1 cellular context compared by ENCODE assay signal in genomic region chr10:27504007-27504890, GRCh38.
TF ChIP-seq lines count a peak whose summit lies in the region.

RAB18 (plus strand) TSS chr10:27504304; CDS start chr10:27504370, 66 bp downstream.

TF ChIP-seq in HepG2, 621 proteins besides CTCF, POLR2A, EP300 and RAD21 (continued from another document and continues in another):
- TF ChIP-seq PREB (CRISPR knock-in tag; IDR thresholded peaks at IDR 0.05) = no peak
- TF ChIP-seq BORCS8-MEF2B (CRISPR knock-in tag; IDR thresholded peaks at IDR 0.05) = 0 out of 2 replicates have a peak, but pooled peaks have one; percentile 69
- TF ChIP-seq E2F1 (CRISPR knock-in tag; IDR thresholded peaks at IDR 0.05) = peak; percentile 35; the same call in 1 of the 2 replicates
- no peak for TF ChIP-seq ZNF451 (CRISPR knock-in tag; IDR thresholded peaks at IDR 0.05)
- 0 out of 2 replicates have a peak, but pooled peaks have one; percentile 43 for TF ChIP-seq PAWR (CRISPR knock-in tag; IDR thresholded peaks at IDR 0.05; ENCODE audit: borderline replicate concordance)
- peak; percentile 10; the same call in 1 of the 2 replicates for TF ChIP-seq CEBPG (CRISPR knock-in tag; IDR thresholded peaks at IDR 0.05)
- peak; percentile 73 for TF ChIP-seq CBFB (CRISPR knock-in tag; IDR thresholded peaks at IDR 0.05)
- no peak for TF ChIP-seq HNF4G (IDR thresholded peaks at IDR 0.05; ENCODE audit: borderline replicate concordance, low read depth, low read length)
- no peak for TF ChIP-seq HNF4G (CRISPR knock-in tag; IDR thresholded peaks at IDR 0.05; ENCODE audit: borderline replicate concordance, low read depth)
- peak; percentile 31 for TF ChIP-seq ZNF264 (CRISPR knock-in tag; IDR thresholded peaks at IDR 0.05)
- TF ChIP-seq ZNF101 (CRISPR knock-in tag; IDR thresholded peaks at IDR 0.05; ENCODE audit: borderline replicate concordance, low read depth) = 0 out of 2 replicates have a peak, but pooled peaks have one; percentile 29
- TF ChIP-seq SETDB1 (CRISPR knock-in tag; IDR thresholded peaks at IDR 0.05; ENCODE audit: borderline replicate concordance) = no peak
- no peak for TF ChIP-seq TRAFD1 (CRISPR knock-in tag; IDR thresholded peaks at IDR 0.05; ENCODE audit: borderline replicate concordance)
- peak; percentile 55; the same call in 1 of the 2 replicates for TF ChIP-seq ZNF770 (CRISPR knock-in tag; IDR thresholded peaks at IDR 0.05)
- TF ChIP-seq ZNF7 (CRISPR knock-in tag; IDR thresholded peaks at IDR 0.05) = no peak
- no peak for TF ChIP-seq ZNF576 (CRISPR knock-in tag; IDR thresholded peaks at IDR 0.05)
- no peak for TF ChIP-seq ZNF281 (CRISPR knock-in tag; IDR thresholded peaks at IDR 0.05; ENCODE audit: borderline replicate concordance)
- peak; percentile 52 for TF ChIP-seq NKX3-1 (CRISPR knock-in tag; IDR thresholded peaks at IDR 0.05)
- peak; percentile 66 for TF ChIP-seq ZNF747 (CRISPR knock-in tag; IDR thresholded peaks at IDR 0.05; ENCODE audit: borderline replicate concordance)
- TF ChIP-seq NR2F6 (IDR thresholded peaks at IDR 0.05) = peak; percentile 38; the same call in 1 of the 2 replicates
- peak; percentile 36; the same call in 1 of the 2 replicates for TF ChIP-seq NR2F6 (CRISPR knock-in tag; IDR thresholded peaks at IDR 0.05)
- TF ChIP-seq ZNF317 (CRISPR knock-in tag; IDR thresholded peaks at IDR 0.05) = peak; percentile 78
- TF ChIP-seq ZSCAN29 (CRISPR knock-in tag; conservative IDR thresholded peaks at IDR 0.05) = peak; percentile 75; the same call in 1 of the 2 replicates
- 0 out of 2 replicates have a peak, but pooled peaks have one; percentile 47 for TF ChIP-seq MIXL1 (CRISPR knock-in tag; IDR thresholded peaks at IDR 0.05)
- no peak for TF ChIP-seq ZBTB7B (CRISPR knock-in tag; IDR thresholded peaks at IDR 0.05)
- peak; percentile 12; the same call in 1 of the 2 replicates for TF ChIP-seq ISL2 (CRISPR knock-in tag; IDR thresholded peaks at IDR 0.05)
- 0 out of 2 replicates have a peak, but pooled peaks have one; percentile 71 for TF ChIP-seq SIN3A (IDR thresholded peaks at IDR 0.05; ENCODE audit: borderline replicate concordance, low read depth, low read length)
- TF ChIP-seq NFYC (CRISPR knock-in tag; IDR thresholded peaks at IDR 0.05) = 0 out of 2 replicates have a peak, but pooled peaks have one; percentile 27
- peak; percentile 35; the same call in 1 of the 2 replicates for TF ChIP-seq MIER3 (CRISPR knock-in tag; IDR thresholded peaks at IDR 0.05; ENCODE audit: borderline replicate concordance)
- peak; percentile 82; the same call in 1 of the 2 replicates for TF ChIP-seq ZZZ3 (CRISPR knock-in tag; IDR thresholded peaks at IDR 0.05; ENCODE audit: borderline replicate concordance)
- TF ChIP-seq DRAP1 (CRISPR knock-in tag; IDR thresholded peaks at IDR 0.05) = peak; percentile 73
- TF ChIP-seq ZUFSP (CRISPR knock-in tag; IDR thresholded peaks at IDR 0.05; ENCODE audit: borderline replicate concordance) = no peak
- no peak for TF ChIP-seq TSC22D2 (CRISPR knock-in tag; IDR thresholded peaks at IDR 0.05; ENCODE audit: borderline replicate concordance)
- TF ChIP-seq STAG1 (CRISPR knock-in tag; IDR thresholded peaks at IDR 0.05) = no peak
- peak; percentile 40; the same call in 1 of the 2 replicates for TF ChIP-seq ZKSCAN1 (IDR thresholded peaks at IDR 0.05; ENCODE audit: low read length)
- TF ChIP-seq RFXANK (CRISPR knock-in tag; IDR thresholded peaks at IDR 0.05) = no peak; the same call in 1 of the 2 replicates
- peak; percentile 62 for TF ChIP-seq YY1 (IDR thresholded peaks at IDR 0.05; ENCODE audit: insufficient read depth, insufficient replicate concordance, low read depth, low read length)
- TF ChIP-seq HINFP (CRISPR knock-in tag; IDR thresholded peaks at IDR 0.05; ENCODE audit: low read depth) = peak; percentile 80; the same call in 1 of the 2 replicates
- peak; percentile 61; the same call in 1 of the 2 replicates for TF ChIP-seq GATAD2A (CRISPR knock-in tag; IDR thresholded peaks at IDR 0.05)
- TF ChIP-seq CHCHD3 (CRISPR knock-in tag; IDR thresholded peaks at IDR 0.05) = no peak
- TF ChIP-seq POGZ (CRISPR knock-in tag; IDR thresholded peaks at IDR 0.05) = peak; percentile 99
- TF ChIP-seq PAF1 (CRISPR knock-in tag; IDR thresholded peaks at IDR 0.05) = no peak
- peak; percentile 67; the same call in 1 of the 2 replicates for TF ChIP-seq ZNF160 (CRISPR knock-in tag; IDR thresholded peaks at IDR 0.05)
- TF ChIP-seq ZNF557 (CRISPR knock-in tag; IDR thresholded peaks at IDR 0.05) = peak; percentile 87; the same call in 1 of the 2 replicates
- no peak; the same call in 1 of the 2 replicates for TF ChIP-seq ZMAT3 (CRISPR knock-in tag; conservative IDR thresholded peaks at IDR 0.05)
- no peak for TF ChIP-seq ZNF589 (CRISPR knock-in tag; conservative IDR thresholded peaks at IDR 0.05)
- TF ChIP-seq KDM5A (IDR thresholded peaks at IDR 0.05; ENCODE audit: borderline replicate concordance, low read length) = peak; percentile 78; the same call in 1 of the 2 replicates
- peak; percentile 61 for TF ChIP-seq ZBTB14 (CRISPR knock-in tag; IDR thresholded peaks at IDR 0.05)
- TF ChIP-seq MXD1 (CRISPR knock-in tag; IDR thresholded peaks at IDR 0.05) = peak; percentile 69
- TF ChIP-seq SP1 (IDR thresholded peaks at IDR 0.05) = no peak
- TF ChIP-seq SP1 (CRISPR knock-in tag; IDR thresholded peaks at IDR 0.05) = peak; percentile 82
- TF ChIP-seq ZNF3 (CRISPR knock-in tag; IDR thresholded peaks at IDR 0.05) = no peak
- TF ChIP-seq ZC3H13 (CRISPR knock-in tag; IDR thresholded peaks at IDR 0.05) = no peak
- peak; percentile 31; the same call in 1 of the 2 replicates for TF ChIP-seq ZNF543 (CRISPR knock-in tag; IDR thresholded peaks at IDR 0.05)
- peak; percentile 84; the same call in 1 of the 2 replicates for TF ChIP-seq ZNF256 (CRISPR knock-in tag; conservative IDR thresholded peaks at IDR 0.05)
- no peak for TF ChIP-seq EZH2 (conservative IDR thresholded peaks at IDR 0.05; ENCODE audit: low read depth, low read length)
- peak; percentile 54; the same call in 1 of the 2 replicates for TF ChIP-seq ZNF33B (CRISPR knock-in tag; IDR thresholded peaks at IDR 0.05)
- TF ChIP-seq ZNF17 (CRISPR knock-in tag; IDR thresholded peaks at IDR 0.05) = 0 out of 2 replicates have a peak, but pooled peaks have one; percentile 42
- peak; percentile 93 for TF ChIP-seq SRY (CRISPR knock-in tag; IDR thresholded peaks at IDR 0.05)
